10 cellular contexts compared by ENCODE assay signal in genomic region chr7:106316947-106317346, GRCh38.
"Had no signal": no experiment of that assay in that cellular context is flagged by ENCODE, and none has a peak within 500 bp of the region (broad histone marks: within the 10 kb centered on the region; RNA-seq: fewer than 3 reads in every experiment).

No MANE protein-coding gene starts in this region.

- H3K27ac ChIP-seq: GM23248 had no signal

- FAIRE-seq: H1, H54 had no signal

- H3K9ac ChIP-seq: GM23248 had no signal

- H3K9me3 ChIP-seq: HAP-1 had no signal

- H2AFZ ChIP-seq: GM23248, GM23338 had no signal

- ATAC-seq: GM23338, HCT116 had no signal

- H3K4me3 ChIP-seq: GM23248, GM23338, HAP-1 had no signal

- DNase-seq: GM23248, GOT3, H7, H9, HCEC 1CT had no signal

- H3K4me2 ChIP-seq: GM23338 had no signal

- H3K27ac Mint-ChIP-seq: GM23338, H9 had no signal

- H3K4me1 ChIP-seq: HAP-1 had no signal

- H3K36me3 ChIP-seq: HAP-1 had no signal

- H3K4me3 Mint-ChIP-seq: GM23338, H9 had no signal

- H3K4me1 Mint-ChIP-seq: GM23338, H9 had no signal
